Comparison of ENCODE assay signal across 10 cellular contexts in the genomic region with DNA sequence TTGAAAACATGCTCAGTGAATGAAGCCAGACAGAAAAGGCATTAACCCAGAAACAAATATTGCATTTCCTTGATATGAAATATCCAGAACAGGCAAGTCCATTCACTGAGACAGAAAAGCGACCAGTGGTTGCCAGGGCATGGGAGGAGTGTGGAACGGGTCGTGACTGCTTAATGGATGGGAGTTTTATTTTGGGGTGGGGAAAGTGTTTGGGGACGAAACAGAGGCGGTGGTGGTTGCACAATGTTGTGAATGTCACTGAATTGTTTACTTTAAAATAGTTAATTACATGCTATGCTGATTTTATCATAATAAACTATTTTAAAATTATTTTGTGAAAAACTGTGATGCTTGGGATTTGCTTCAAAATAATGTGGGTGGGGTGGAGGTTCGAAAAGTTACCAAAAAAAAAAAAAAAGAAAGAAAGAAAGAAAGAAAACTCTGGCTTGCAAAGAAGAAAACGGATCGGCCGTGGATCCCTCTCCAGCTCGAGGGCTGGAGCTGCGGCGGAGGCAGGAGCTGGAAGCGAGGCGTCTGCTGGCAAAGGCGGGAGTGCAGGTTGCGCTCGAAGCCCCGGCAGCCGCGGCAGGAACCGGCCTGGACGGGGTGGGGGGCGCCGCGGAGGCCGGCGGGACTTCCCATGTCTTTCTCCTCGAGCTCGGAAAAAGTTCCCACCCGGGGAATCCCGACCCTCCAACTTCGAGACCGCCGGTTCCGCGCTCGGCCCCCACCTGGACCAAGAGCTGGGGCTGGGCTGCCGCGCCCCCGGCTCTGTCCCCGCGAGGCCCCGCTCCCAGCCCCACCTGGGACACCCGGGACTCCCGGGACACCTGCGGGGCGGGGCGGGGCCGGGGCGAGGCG. TPM values are rescaled to one million over a fixed set of nuclear protein-coding genes. Genes with fewer than 3 reads are reported as not detected.
DNase-seq lines count a peak whose midpoint lies in the region; ATAC-seq and TF ChIP-seq lines count a peak whose summit lies in the region.
"Had no signal": no experiment of that assay in that cellular context is flagged by ENCODE, and none has a peak within 500 bp of the region (broad histone marks: within the 10 kb centered on the region; RNA-seq: fewer than 3 reads in every experiment).

No MANE protein-coding gene starts in this region.

- no peak overlapping the region for H3K9ac ChIP-seq in neural cell (ENCODE audit: low read length)

- no peak for TF ChIP-seq CTCF in coronary artery (IDR thresholded peaks at IDR 0.05)
- TF ChIP-seq CTCF in neural cell (IDR thresholded peaks at IDR 0.05; ENCODE audit: poor library complexity, severe bottlenecking) = no peak

- H3K4me3 ChIP-seq in coronary artery (peak overlapping the region; percentile 42), neural cell (ENCODE audit: low read length) (peak overlapping the region; percentile 51)
- H3K4me3 ChIP-seq: heart right ventricle had no signal

- H3K9me3 ChIP-seq in neural cell (ENCODE audit: low read length) = peaks cover 12% of the 10 kb centered on the region

- no peaks in the 10 kb centered on the region for H4K20me1 ChIP-seq in neural cell (ENCODE audit: insufficient read depth)

- H3K36me3 ChIP-seq in neural cell (ENCODE audit: insufficient read depth, low read length) = no peaks in the 10 kb centered on the region
- H3K36me3 ChIP-seq: heart right ventricle had no signal

- peaks cover 36% of the 10 kb centered on the region for H3K27me3 ChIP-seq in neural cell (ENCODE audit: insufficient read depth, low read depth, low read length)

- TF ChIP-seq RAD21 in Ishikawa (IDR thresholded peaks at IDR 0.05; ENCODE audit: low read depth) (no peak), neural cell (conservative IDR thresholded peaks at IDR 0.05) (no peak)

- no peak for ATAC-seq in HG03520 (IDR thresholded peaks at IDR 0.05; ENCODE audit: unreplicated experiment)
- ATAC-seq: heart right ventricle had no signal

- DNase-seq in DMS114 treated with DMSO at 0.1 percent for 48 hours (lab: John Stamatoyannopoulos, UW; ENCODE audit: unreplicated experiment) (peak; percentile 18), coronary artery (ENCODE audit: low spot score) (peak; percentile 41), NK-92 (lab: John Stamatoyannopoulos, UW; ENCODE audit: unreplicated experiment) (no peak)
- DNase-seq in activated naive CD4-positive, alpha-beta T cell treated with Interleukin-2 at 50 U/mL for 16 hours = no peak
- DNase-seq: activated CD8-positive, alpha-beta memory T cell treated with anti-CD3 and anti-CD28 coated beads, Interleukin-2, amount 50 U/mL, for 48 hours; heart right ventricle; NCI-H1436 treated with DMSO at 0.1 percent for 48 hours had no signal

- H3K9me2 ChIP-seq in neural cell (ENCODE audit: insufficient read depth, low read length) = no peaks in the 10 kb centered on the region

- H3K4me2 ChIP-seq in neural cell (ENCODE audit: low read length) = no peak overlapping the region

- H3F3A ChIP-seq in neural cell (ENCODE audit: insufficient read depth, low read length, poor library complexity, severe bottlenecking) = no peaks in the 10 kb centered on the region

- TF ChIP-seq EP300 in Ishikawa (IDR thresholded peaks at IDR 0.05; ENCODE audit: borderline replicate concordance) (no peak), neural cell (conservative IDR thresholded peaks at IDR 0.05; ENCODE audit: poor library complexity, severe bottlenecking) (no peak)

- H2AFZ ChIP-seq in neural cell (ENCODE audit: low read depth, low read length) = no peak overlapping the region

- H3K27ac ChIP-seq in coronary artery = no peak overlapping the region
- no peak overlapping the region for H3K27ac ChIP-seq in neural cell (ENCODE audit: low read length)
- H3K27ac ChIP-seq: heart right ventricle had no signal

- H3K79me2 ChIP-seq in neural cell (replicated peaks; ENCODE audit: insufficient read depth, low read length) = no peaks in the 10 kb centered on the region

TF ChIP-seq in Ishikawa, 13 proteins besides CTCF, POLR2A, EP300 and RAD21:
- TF ChIP-seq, protein P1, sequence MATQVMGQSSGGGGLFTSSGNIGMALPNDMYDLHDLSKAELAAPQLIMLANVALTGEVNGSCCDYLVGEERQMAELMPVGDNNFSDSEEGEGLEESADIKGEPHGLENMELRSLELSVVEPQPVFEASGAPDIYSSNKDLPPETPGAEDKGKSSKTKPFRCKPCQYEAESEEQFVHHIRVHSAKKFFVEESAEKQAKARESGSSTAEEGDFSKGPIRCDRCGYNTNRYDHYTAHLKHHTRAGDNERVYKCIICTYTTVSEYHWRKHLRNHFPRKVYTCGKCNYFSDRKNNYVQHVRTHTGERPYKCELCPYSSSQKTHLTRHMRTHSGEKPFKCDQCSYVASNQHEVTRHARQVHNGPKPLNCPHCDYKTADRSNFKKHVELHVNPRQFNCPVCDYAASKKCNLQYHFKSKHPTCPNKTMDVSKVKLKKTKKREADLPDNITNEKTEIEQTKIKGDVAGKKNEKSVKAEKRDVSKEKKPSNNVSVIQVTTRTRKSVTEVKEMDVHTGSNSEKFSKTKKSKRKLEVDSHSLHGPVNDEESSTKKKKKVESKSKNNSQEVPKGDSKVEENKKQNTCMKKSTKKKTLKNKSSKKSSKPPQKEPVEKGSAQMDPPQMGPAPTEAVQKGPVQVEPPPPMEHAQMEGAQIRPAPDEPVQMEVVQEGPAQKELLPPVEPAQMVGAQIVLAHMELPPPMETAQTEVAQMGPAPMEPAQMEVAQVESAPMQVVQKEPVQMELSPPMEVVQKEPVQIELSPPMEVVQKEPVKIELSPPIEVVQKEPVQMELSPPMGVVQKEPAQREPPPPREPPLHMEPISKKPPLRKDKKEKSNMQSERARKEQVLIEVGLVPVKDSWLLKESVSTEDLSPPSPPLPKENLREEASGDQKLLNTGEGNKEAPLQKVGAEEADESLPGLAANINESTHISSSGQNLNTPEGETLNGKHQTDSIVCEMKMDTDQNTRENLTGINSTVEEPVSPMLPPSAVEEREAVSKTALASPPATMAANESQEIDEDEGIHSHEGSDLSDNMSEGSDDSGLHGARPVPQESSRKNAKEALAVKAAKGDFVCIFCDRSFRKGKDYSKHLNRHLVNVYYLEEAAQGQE (IDR thresholded peaks at IDR 0.05; ENCODE audit: low read depth) = no peak
- TF ChIP-seq, protein P2, sequence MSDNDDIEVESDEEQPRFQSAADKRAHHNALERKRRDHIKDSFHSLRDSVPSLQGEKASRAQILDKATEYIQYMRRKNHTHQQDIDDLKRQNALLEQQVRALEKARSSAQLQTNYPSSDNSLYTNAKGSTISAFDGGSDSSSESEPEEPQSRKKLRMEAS (IDR thresholded peaks at IDR 0.05) = peak; percentile 87

TF ChIP-seq in neural cell, 6 proteins besides CTCF, POLR2A, EP300 and RAD21:
- no peak for TF ChIP-seq TAF1 (IDR thresholded peaks at IDR 0.05; ENCODE audit: low read depth)

RNA-seq across cellular contexts. Expression of a gene that starts 0.5 kb away (rescaled TPM):
- not detected in 2 replicates for polyA plus RNA-seq in neural cell
- polyA minus RNA-seq in neural cell = not detected in 2 replicates
- polyA plus RNA-seq: heart right ventricle had no signal

RNA-seq across cellular contexts. Expression of a gene that starts 7.7 kb away (rescaled TPM):
- polyA plus RNA-seq in neural cell = not detected in 2 replicates
- not detected in 2 replicates for polyA minus RNA-seq in neural cell

Comparison
In these comparisons a context has a peak if more than half of its experiments do, and no peak if none do; other contexts are left out.
1. DNase-seq: peak in DMS114 treated with DMSO at 0.1 percent for 48 hours (single experiment) and coronary artery (single experiment); none in NK-92 (single experiment) and activated naive CD4-positive, alpha-beta T cell treated with Interleukin-2 at 50 U/mL for 16 hours (single experiment).